2 cellular contexts compared by ENCODE assay signal in the genomic region with DNA sequence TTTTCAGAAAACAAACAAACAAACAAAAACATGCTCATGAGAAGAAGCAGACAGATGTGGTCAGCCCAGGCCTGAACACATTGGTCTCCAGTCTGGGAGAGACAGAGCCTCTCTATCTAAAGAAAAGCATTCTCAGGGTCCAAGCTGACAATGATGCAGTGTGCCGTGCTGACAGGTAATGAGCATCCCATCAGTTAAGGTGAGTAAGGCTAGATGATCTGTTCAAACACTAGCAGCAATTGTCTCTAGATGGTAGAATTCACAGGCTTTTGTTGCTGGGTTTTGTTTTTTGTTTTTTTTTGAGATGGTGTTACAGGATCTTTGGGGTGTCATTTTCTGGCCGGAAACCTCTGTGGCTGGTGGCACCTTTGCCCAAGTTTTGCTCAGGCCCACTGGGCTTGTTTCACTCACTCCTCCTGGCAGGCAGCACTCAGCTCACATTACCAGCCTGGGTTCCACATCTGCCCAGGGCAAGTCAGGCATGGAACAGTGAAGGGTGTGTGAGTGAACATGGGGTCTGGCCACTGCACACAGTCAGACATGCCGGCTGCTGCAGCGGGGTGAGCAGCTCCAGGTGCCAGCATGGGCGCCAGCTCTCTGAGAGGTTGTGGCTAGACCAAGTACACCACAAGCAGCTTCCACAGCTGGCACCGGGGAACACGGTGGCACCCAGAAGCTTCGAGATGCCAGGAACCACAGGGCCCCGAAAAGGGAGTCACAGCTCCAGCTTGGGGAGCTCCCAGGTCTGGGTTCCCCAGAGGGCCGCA.
TF ChIP-seq lines count a peak whose summit lies in the region.

No MANE protein-coding gene starts in this region.

TF ChIP-seq in GM12878, 131 proteins besides CTCF, POLR2A, EP300 and RAD21:
- TF ChIP-seq, protein P1, sequence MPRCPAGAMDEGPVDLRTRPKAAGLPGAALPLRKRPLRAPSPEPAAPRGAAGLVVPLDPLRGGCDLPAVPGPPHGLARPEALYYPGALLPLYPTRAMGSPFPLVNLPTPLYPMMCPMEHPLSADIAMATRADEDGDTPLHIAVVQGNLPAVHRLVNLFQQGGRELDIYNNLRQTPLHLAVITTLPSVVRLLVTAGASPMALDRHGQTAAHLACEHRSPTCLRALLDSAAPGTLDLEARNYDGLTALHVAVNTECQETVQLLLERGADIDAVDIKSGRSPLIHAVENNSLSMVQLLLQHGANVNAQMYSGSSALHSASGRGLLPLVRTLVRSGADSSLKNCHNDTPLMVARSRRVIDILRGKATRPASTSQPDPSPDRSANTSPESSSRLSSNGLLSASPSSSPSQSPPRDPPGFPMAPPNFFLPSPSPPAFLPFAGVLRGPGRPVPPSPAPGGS (IDR thresholded peaks at IDR 0.05; ENCODE audit: borderline replicate concordance, insufficient read depth, low read depth, low read length, poor library complexity, severe bottlenecking) = peak; percentile 75
- TF ChIP-seq ZNF217 (IDR thresholded peaks at IDR 0.05) = no peak

TF ChIP-seq in H1, 55 proteins besides CTCF, POLR2A, EP300 and RAD21:
- TF ChIP-seq CEBPB (IDR thresholded peaks at IDR 0.05; ENCODE audit: low read depth, low read length) (no peak), CHD2 (IDR thresholded peaks at IDR 0.05; ENCODE audit: low read length) (no peak), MAX (IDR thresholded peaks at IDR 0.05) (no peak), TAF7 (optimal IDR thresholded peaks at IDR 0.05; ENCODE audit: borderline replicate concordance, low read depth, low read length) (no peak), MAFK (IDR thresholded peaks at IDR 0.05; ENCODE audit: low read depth, low read length) (no peak), GABPA (IDR thresholded peaks at IDR 0.05; ENCODE audit: borderline replicate concordance, insufficient read depth, low read length) (no peak), CTBP2 (IDR thresholded peaks at IDR 0.05; ENCODE audit: borderline replicate concordance, insufficient read depth, insufficient read length, low read length) (no peak), SAP30 (IDR thresholded peaks at IDR 0.05; ENCODE audit: insufficient read depth, insufficient replicate concordance, low read length) (no peak), CHD1 (IDR thresholded peaks at IDR 0.05; ENCODE audit: low read depth, low read length) (no peak), BACH1 (IDR thresholded peaks at IDR 0.05; ENCODE audit: low read length) (no peak), TBP (IDR thresholded peaks at IDR 0.05; ENCODE audit: low read depth, low read length) (no peak), JUND (IDR thresholded peaks at IDR 0.05; ENCODE audit: low read length) (no peak), KDM1A (IDR thresholded peaks at IDR 0.05; ENCODE audit: borderline replicate concordance, low read length) (no peak), SP4 (IDR thresholded peaks at IDR 0.05; ENCODE audit: low read length) (no peak), KDM4A (IDR thresholded peaks at IDR 0.05; ENCODE audit: low read depth, low read length, severe bottlenecking) (no peak), KDM5A (IDR thresholded peaks at IDR 0.05; ENCODE audit: low read length) (no peak)
- TF ChIP-seq, protein P2, sequence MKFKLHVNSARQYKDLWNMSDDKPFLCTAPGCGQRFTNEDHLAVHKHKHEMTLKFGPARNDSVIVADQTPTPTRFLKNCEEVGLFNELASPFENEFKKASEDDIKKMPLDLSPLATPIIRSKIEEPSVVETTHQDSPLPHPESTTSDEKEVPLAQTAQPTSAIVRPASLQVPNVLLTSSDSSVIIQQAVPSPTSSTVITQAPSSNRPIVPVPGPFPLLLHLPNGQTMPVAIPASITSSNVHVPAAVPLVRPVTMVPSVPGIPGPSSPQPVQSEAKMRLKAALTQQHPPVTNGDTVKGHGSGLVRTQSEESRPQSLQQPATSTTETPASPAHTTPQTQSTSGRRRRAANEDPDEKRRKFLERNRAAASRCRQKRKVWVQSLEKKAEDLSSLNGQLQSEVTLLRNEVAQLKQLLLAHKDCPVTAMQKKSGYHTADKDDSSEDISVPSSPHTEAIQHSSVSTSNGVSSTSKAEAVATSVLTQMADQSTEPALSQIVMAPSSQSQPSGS (IDR thresholded peaks at IDR 0.05; ENCODE audit: low read length) = no peak
